ENCODE assay signal across 8 cellular contexts in the genomic region with DNA sequence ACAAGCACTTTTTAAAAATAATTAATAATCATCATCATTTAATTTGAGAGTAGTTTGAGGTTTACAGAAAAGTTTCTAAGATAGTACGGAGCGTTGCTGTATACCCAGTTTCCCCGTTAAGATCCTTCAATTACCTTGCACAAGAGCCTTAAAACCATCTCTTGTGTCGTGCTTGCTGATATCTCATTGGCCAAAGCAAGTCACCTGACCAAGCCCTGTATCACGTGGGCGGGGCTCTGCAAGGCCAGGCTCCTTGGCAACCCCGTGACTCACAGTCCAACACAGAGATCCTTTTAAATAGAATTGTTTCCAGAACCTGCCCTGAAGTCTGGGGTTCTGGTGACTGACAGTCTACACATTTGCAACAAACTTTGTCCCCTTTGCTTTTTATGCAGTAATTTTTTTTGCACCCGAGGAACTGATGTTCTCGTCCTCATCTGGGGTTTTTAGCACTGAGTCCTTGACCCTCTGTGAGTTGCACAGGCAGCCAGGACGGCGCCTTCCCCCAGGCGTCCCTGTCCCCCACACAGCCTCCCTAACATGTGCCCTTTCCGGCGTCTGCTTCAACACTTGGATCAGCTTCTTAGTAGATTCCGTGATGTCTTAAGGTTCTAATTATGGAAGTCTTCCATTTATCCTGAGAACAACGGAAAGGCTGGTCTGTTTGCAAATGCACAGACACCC.
A peak's percentile ranks its signal among the peaks of the same experiment; 100 is the strongest.
DNase-seq lines count a peak whose midpoint lies in the region; ATAC-seq, FAIRE-seq and TF ChIP-seq lines count a peak whose summit lies in the region.

No MANE protein-coding gene starts in this region.

- no peak overlapping the region for H3K4me3 ChIP-seq in H7 (ENCODE audit: insufficient read depth, low read depth, low read length)
- no peak overlapping the region for H3K4me3 ChIP-seq in fibroblast of lung (replicated peaks in 1 of 4; ENCODE audit: control extremely low read depth in 1 of 4, insufficient read depth in 1 of 4, low read depth in 3 of 4, low read length in 4 of 4)
- no peak overlapping the region for H3K4me3 ChIP-seq in pancreas

- no peaks in the 10 kb centered on the region for H3K27me3 ChIP-seq in H7 (ENCODE audit: control insufficient read depth, insufficient read depth, low read length)
- H3K27me3 ChIP-seq in fibroblast of lung (ENCODE audit: control insufficient read depth, insufficient read depth, low read length), result no peaks in the 10 kb centered on the region
- H3K27me3 ChIP-seq in pancreas, result no peaks in the 10 kb centered on the region

- DNase-seq in H7 (peak; percentile 82), RPMI7951 (ENCODE audit: low read depth) (peak; percentile 94), fibroblast of lung (ENCODE audit: low read depth in 2 of 2) (peak; percentile 79 to 88), pancreas (peak in 5 of 6 donors; percentile 23 to 52 (median 34)), NCI-H748 treated with DMSO at 0.1 percent for 48 hours (lab: John Stamatoyannopoulos, UW) (no peak)
- DNase-seq in activated effector memory CD4-positive, alpha-beta T cell treated with Interleukin-2 at 50 U/mL for 16 hours, result no peak

- no peak overlapping the region for H2AFZ ChIP-seq in fibroblast of lung (ENCODE audit: low read length)

- H3K36me3 ChIP-seq in H7 (replicated peaks; ENCODE audit: control insufficient read depth, insufficient read depth, low read length) (no peaks in the 10 kb centered on the region), fibroblast of lung (ENCODE audit: control insufficient read depth, insufficient read depth, low read length) (no peaks in the 10 kb centered on the region), pancreas (no peaks in the 10 kb centered on the region)

- H3K4me1 ChIP-seq in fibroblast of lung (ENCODE audit: control insufficient read depth, extremely low read depth, insufficient read depth, low read length) (peaks cover 22% of the 10 kb centered on the region), pancreas (no peaks in the 10 kb centered on the region)

- 68 to 76% methylated on average over 16 of the region's 16 CpGs for WGBS in pancreas, 2 donors

- H3K27ac ChIP-seq in fibroblast of lung (ENCODE audit: insufficient read depth, low read length), result peak overlapping the region; percentile 28
- no peak overlapping the region for H3K27ac ChIP-seq in pancreas

- H3K9ac ChIP-seq in fibroblast of lung (ENCODE audit: insufficient read depth, low read length), result no peak overlapping the region

- ATAC-seq in pancreas, result peak in 3 of 4 donors; percentile 29 to 70 (median 40)
- ATAC-seq in HG03280 (IDR thresholded peaks at IDR 0.05; ENCODE audit: unreplicated experiment), result no peak
- no peak for ATAC-seq in HG02763 (IDR thresholded peaks at IDR 0.05; ENCODE audit: unreplicated experiment)

- no peaks in the 10 kb centered on the region for H4K20me1 ChIP-seq in fibroblast of lung (ENCODE audit: control insufficient read depth, extremely low read depth, insufficient read depth, low read length)

- no peak overlapping the region for H3K4me2 ChIP-seq in fibroblast of lung (ENCODE audit: extremely low read depth, insufficient read depth, low read length)

- H3K9me3 ChIP-seq in fibroblast of lung (ENCODE audit: control insufficient read depth, insufficient read depth, low read depth, low read length) (no peaks in the 10 kb centered on the region), pancreas (no peaks in the 10 kb centered on the region)

- no peak for FAIRE-seq in pancreas (lab: Jason Lieb, UNC)

- TF ChIP-seq CTCF in fibroblast of lung (conservative IDR thresholded peaks at IDR 0.05 in 1 of 2, IDR thresholded peaks at IDR 0.05 in 1 of 2; ENCODE audit: low read depth in 1 of 2, low read length in 2 of 2) (no peak), pancreas (IDR thresholded peaks at IDR 0.05) (no peak)

- peaks cover 5% of the 10 kb centered on the region for H3K79me2 ChIP-seq in fibroblast of lung (ENCODE audit: control insufficient read depth, insufficient read depth, low read length)

- intact Hi-C loops in pancreas (cut with DNase I), result no loop called here

Comparison
In these comparisons a context has a peak if more than half of its experiments do, and no peak if none do; other contexts are left out.
1. DNase-seq: peak in H7 (single experiment), RPMI7951 (single experiment), fibroblast of lung (2 of 2) and pancreas (5 of 6); none in activated effector memory CD4-positive, alpha-beta T cell treated with Interleukin-2 at 50 U/mL for 16 hours (single experiment) and NCI-H748 treated with DMSO at 0.1 percent for 48 hours (single experiment).
2. ATAC-seq: peak in pancreas (3 of 4); none in HG03280 (single experiment) and HG02763 (single experiment).